Comparison of ENCODE assay signal across 10 cellular contexts in genomic region chr15:68794307-68794706, GRCh38. TPM values are rescaled to one million over a fixed set of nuclear protein-coding genes. Genes with fewer than 3 reads are reported as not detected.
A peak's percentile ranks its signal among the peaks of the same experiment; 100 is the strongest.
DNase-seq lines count a peak whose midpoint lies in the region; ATAC-seq, FAIRE-seq and TF ChIP-seq lines count a peak whose summit lies in the region.
"Had no signal": no experiment of that assay in that cellular context is flagged by ENCODE, and none has a peak within 500 bp of the region (broad histone marks: within the 10 kb centered on the region; RNA-seq: fewer than 3 reads in every experiment).

No MANE protein-coding gene starts in this region.

- H3K36me3 Mint-ChIP-seq in CD4-positive, CD25-positive, alpha-beta regulatory T cell: no peaks in the 10 kb centered on the region

- no peak for ATAC-seq in CD4-positive, CD25-positive, alpha-beta regulatory T cell (ENCODE audit: low read depth in 2 of 2)
- ATAC-seq in Panc1 (no peak), pancreas (no peak), HG02885 (IDR thresholded peaks at IDR 0.05; ENCODE audit: poor library complexity, unreplicated experiment) (no peak)

- POLR2A ChIA-PET in Panc1 (lab: Charles Lee): no interaction called here

- H3K9me3 Mint-ChIP-seq in CD4-positive, CD25-positive, alpha-beta regulatory T cell: peaks cover 0 to 1% (median 0%) of the 10 kb centered on the region in 7 donors

- intact Hi-C loops in Panc1 (cut with micrococcal nuclease; ENCODE audit: unreplicated experiment): no loop called here
- intact Hi-C loops in esophagus squamous epithelium (cut with DNase I): no loop called here
- intact Hi-C loops in pancreas (cut with DNase I): no loop called here

- no peak for TF ChIP-seq POLR2A in esophagus squamous epithelium (IDR thresholded peaks at IDR 0.05)

- no peaks in the 10 kb centered on the region for H3K27me3 ChIP-seq in CD4-positive, CD25-positive, alpha-beta regulatory T cell (ENCODE audit: control insufficient read depth, insufficient read depth, low read length)
- H3K27me3 ChIP-seq in Panc1 (ENCODE audit: control insufficient read depth, insufficient read depth, low read length) (no peaks in the 10 kb centered on the region), esophagus squamous epithelium (no peaks in the 10 kb centered on the region), pancreas (no peaks in the 10 kb centered on the region)

- H3K36me3 ChIP-seq in CD4-positive, CD25-positive, alpha-beta regulatory T cell (ENCODE audit: control insufficient read depth, insufficient read depth, low read length): peaks cover 10% of the 10 kb centered on the region
- H3K36me3 ChIP-seq in Panc1 (ENCODE audit: control insufficient read depth, insufficient read depth, low read length): no peaks in the 10 kb centered on the region
- H3K36me3 ChIP-seq in esophagus squamous epithelium: no peaks in the 10 kb centered on the region
- no peaks in the 10 kb centered on the region for H3K36me3 ChIP-seq in pancreas

- peaks cover 84% of the 10 kb centered on the region for H3K4me1 ChIP-seq in CD4-positive, CD25-positive, alpha-beta regulatory T cell (ENCODE audit: control insufficient read depth, insufficient read depth, low read length, poor library complexity, severe bottlenecking)
- H3K4me1 ChIP-seq in Panc1 (ENCODE audit: control insufficient read depth, insufficient read depth, low read length) (peaks cover 49% of the 10 kb centered on the region), esophagus squamous epithelium (peaks cover 64 to 98% (median 78%) of the 10 kb centered on the region in 3 donors), pancreas (peaks cover 42 to 60% (median 49%) of the 10 kb centered on the region in 3 donors)

- no TSS peak for BruUV-seq in Panc1 (replicated peaks; lab: Mats Ljungman, UMichigan)

- H3K27ac Mint-ChIP-seq in CD4-positive, CD25-positive, alpha-beta regulatory T cell: peak overlapping the region; percentile 70 to 89 (median 74)

- no peak overlapping the region for H3K27ac ChIP-seq in CD4-positive, CD25-positive, alpha-beta regulatory T cell (ENCODE audit: insufficient read depth, low read length, poor library complexity, severe bottlenecking)
- H3K27ac ChIP-seq in Panc1 (ENCODE audit: low read length) (0 out of 2 replicates have a peak overlapping the region, but pooled peaks have one; percentile 25), esophagus squamous epithelium (peak overlapping the region; percentile 74 to 89 (median 85)), pancreas (peak overlapping the region; percentile 58 to 70 (median 65))

- DNase-seq in CD4-positive, CD25-positive, alpha-beta regulatory T cell: no peak
- no peak for DNase-seq in Panc1 (ENCODE audit: low read depth, low spot score)
- no peak for DNase-seq in esophagus squamous epithelium (lab: John Stamatoyannopoulos, UW)
- DNase-seq in pancreas: no peak
- DNase-seq in GM19238 (ENCODE audit: insufficient read length, low spot score): no peak
- DNase-seq in activated CD4-positive, CD25-positive, alpha-beta regulatory T cell (lab: John Stamatoyannopoulos, UW): no peak
- DNase-seq in midbrain (lab: John Stamatoyannopoulos, UW): no peak
- DNase-seq: SIG-M5 had no signal

- CTCF ChIA-PET in Panc1 (lab: Charles Lee): interaction anchor here (0.5 kb wide), 1 partner anchor 827 kb away, joined by 4 read pairs; no protein-coding TSS in a partner anchor

- peaks cover 26 to 98% (median 66%) of the 10 kb centered on the region in 4 donors for H3K4me1 Mint-ChIP-seq in CD4-positive, CD25-positive, alpha-beta regulatory T cell

- TF ChIP-seq CTCF in Panc1 (IDR thresholded peaks at IDR 0.05) (no peak), esophagus squamous epithelium (IDR thresholded peaks at IDR 0.05) (no peak), pancreas (IDR thresholded peaks at IDR 0.05) (no peak)

- FAIRE-seq in pancreas (lab: Jason Lieb, UNC): no peak
- FAIRE-seq: GM12892 had no signal

- in situ Hi-C loops in Panc1 (cut with HindIII; ENCODE audit: low pct_unique_long_range_greater_than_20kb, low sequenced_read_pairs): no loop called here

- WGBS in esophagus squamous epithelium, 2 donors: 65 to 77% methylated on average over 4 of the region's 4 CpGs
- 66 to 70% methylated on average over 4 of the region's 4 CpGs for WGBS in pancreas, 2 donors

- H3K9me3 ChIP-seq in CD4-positive, CD25-positive, alpha-beta regulatory T cell (ENCODE audit: control insufficient read depth in 2 of 2, low read length in 2 of 2): no peaks in the 10 kb centered on the region
- H3K9me3 ChIP-seq in Panc1 (ENCODE audit: control insufficient read depth, insufficient read depth, low read depth, low read length) (no peaks in the 10 kb centered on the region), esophagus squamous epithelium (no peaks in the 10 kb centered on the region), pancreas (no peaks in the 10 kb centered on the region)

- no peaks in the 10 kb centered on the region for H3K27me3 Mint-ChIP-seq in CD4-positive, CD25-positive, alpha-beta regulatory T cell

- H3K4me3 Mint-ChIP-seq in CD4-positive, CD25-positive, alpha-beta regulatory T cell: peak overlapping the region in 1 of 4 donors; percentile 82

- H3K4me3 ChIP-seq in CD4-positive, CD25-positive, alpha-beta regulatory T cell (ENCODE audit: low read depth, low read length): peak overlapping the region; percentile 49
- H3K4me3 ChIP-seq in Panc1 (ENCODE audit: low read depth in 2 of 2, low read length in 2 of 2): no peak overlapping the region
- no peak overlapping the region for H3K4me3 ChIP-seq in esophagus squamous epithelium
- H3K4me3 ChIP-seq in pancreas: no peak overlapping the region

RNA-seq across cellular contexts. Expression of gene ANP32A, which starts 26.4 kb away (rescaled TPM):
- total RNA-seq in CD4-positive, CD25-positive, alpha-beta regulatory T cell: 89.4 TPM
- 100 to 1,000 TPM in 1 of 4 donors, 10 to 100 TPM in 3; 71.4 to 104 (median 88.0) TPM for polyA plus RNA-seq in CD4-positive, CD25-positive, alpha-beta regulatory T cell
- 226 TPM for total RNA-seq in Panc1 (2021; ENCODE audit: unreplicated experiment)
- 274 TPM for polyA plus RNA-seq in Panc1 (2012; ENCODE audit: insufficient read length)
- 10 to 100 TPM; 40.1 to 71.5 (median 43.8) TPM for total RNA-seq in esophagus squamous epithelium
- 10 to 100 TPM; 26.9 to 64.3 (median 41.4) TPM for total RNA-seq in pancreas
- 10 to 100 TPM; 26.0 to 42.3 TPM for polyA plus RNA-seq in pancreas
